Comparison of ENCODE assay signal across 1 cellular context in genomic region chr2:24543252-24543651, GRCh38.
TF ChIP-seq lines count a peak whose summit lies in the region.

No MANE protein-coding gene starts in this region.

TF ChIP-seq in GM23338, 12 proteins besides CTCF, POLR2A, EP300 and RAD21:
- TF ChIP-seq REST (IDR thresholded peaks at IDR 0.05; ENCODE audit: unreplicated experiment): no peak
- TF ChIP-seq NANOG (IDR thresholded peaks at IDR 0.05; ENCODE audit: borderline replicate concordance): no peak
- no peak for TF ChIP-seq ZNF331 (CRISPR knock-in tag; IDR thresholded peaks at IDR 0.05; ENCODE audit: low read depth)
- no peak for TF ChIP-seq JUNB (IDR thresholded peaks at IDR 0.05; ENCODE audit: unreplicated experiment)
- no peak for TF ChIP-seq STAT1 (IDR thresholded peaks at IDR 0.05; ENCODE audit: unreplicated experiment)
- TF ChIP-seq EZH2phosphoT487 (IDR thresholded peaks at IDR 0.05; ENCODE audit: unreplicated experiment): no peak
- TF ChIP-seq ETS1 (IDR thresholded peaks at IDR 0.05): no peak
- no peak for TF ChIP-seq EZH2 (IDR thresholded peaks at IDR 0.05; ENCODE audit: low read depth, unreplicated experiment)
- TF ChIP-seq POLR2AphosphoS5 (IDR thresholded peaks at IDR 0.05; ENCODE audit: low read depth): no peak
